In genomic region chr3:50089603-50089945, GRCh38 we compare ENCODE assay signal across 7 cellular contexts.
A peak's percentile ranks its signal among the peaks of the same experiment; 100 is the strongest.
DNase-seq lines count a peak whose midpoint lies in the region; ATAC-seq and TF ChIP-seq lines count a peak whose summit lies in the region.

No MANE protein-coding gene starts in this region.

- TF ChIP-seq CTCF in OCI-LY1 (IDR thresholded peaks at IDR 0.05; ENCODE audit: low read length): no peak

- H3K9me3 ChIP-seq in OCI-LY1 (ENCODE audit: low read length) (no peaks in the 10 kb centered on the region), muscle layer of colon (ENCODE audit: low read length) (no peaks in the 10 kb centered on the region)
- H3K9me3 ChIP-seq in effector memory CD4-positive, alpha-beta T cell (ENCODE audit: control insufficient read depth, low read length): no peaks in the 10 kb centered on the region

- H4K20me1 ChIP-seq in OCI-LY1 (ENCODE audit: insufficient read depth, low read length): no peaks in the 10 kb centered on the region

- peak overlapping the region; percentile 98 for H3K9ac ChIP-seq in OCI-LY1 (ENCODE audit: low read length)
- peak overlapping the region; percentile 99 for H3K9ac ChIP-seq in muscle layer of colon (ENCODE audit: low read length)

- H3K4me1 ChIP-seq in OCI-LY1 (ENCODE audit: insufficient read depth, low read length, severe bottlenecking) (peaks cover 23% of the 10 kb centered on the region), muscle layer of colon (ENCODE audit: insufficient read depth, low read length) (peaks cover 18% of the 10 kb centered on the region)
- peaks cover 11% of the 10 kb centered on the region for H3K4me1 ChIP-seq in effector memory CD4-positive, alpha-beta T cell (ENCODE audit: control insufficient read depth, insufficient read depth, low read length, poor library complexity, severe bottlenecking)

- H3K27ac ChIP-seq in OCI-LY1 (ENCODE audit: low read depth, low read length, poor library complexity, severe bottlenecking) (no peak overlapping the region), muscle layer of colon (ENCODE audit: low read depth, low read length) (peak overlapping the region; percentile 94)
- H3K27ac ChIP-seq in effector memory CD4-positive, alpha-beta T cell (ENCODE audit: insufficient read depth, low read length, poor library complexity, severe bottlenecking): peak overlapping the region; percentile 96

- H3F3A ChIP-seq in OCI-LY1 (ENCODE audit: insufficient read depth, low read length): no peaks in the 10 kb centered on the region

- no peak overlapping the region for H2AFZ ChIP-seq in OCI-LY1 (ENCODE audit: low read length)

- peaks cover 48% of the 10 kb centered on the region for H3K36me3 ChIP-seq in OCI-LY1 (ENCODE audit: insufficient read depth, low read length)
- H3K36me3 ChIP-seq in effector memory CD4-positive, alpha-beta T cell (ENCODE audit: control insufficient read depth, insufficient read depth, low read length): peaks cover 38% of the 10 kb centered on the region
- peaks cover 36% of the 10 kb centered on the region for H3K36me3 ChIP-seq in muscle layer of colon (ENCODE audit: insufficient read depth, low read length)

- peak overlapping the region; percentile 67 for H3K4me2 ChIP-seq in OCI-LY1 (ENCODE audit: low read length)

- H3K79me2 ChIP-seq in OCI-LY1 (ENCODE audit: insufficient read depth, low read length): peaks cover 29% of the 10 kb centered on the region

- no peak for DNase-seq in effector memory CD4-positive, alpha-beta T cell
- DNase-seq in SIG-M5 treated with dmso at 0.1 percent for 504 hours (lab: John Stamatoyannopoulos, UW; ENCODE audit: unreplicated experiment) (no peak), globus pallidus (ENCODE audit: low spot score) (no peak)
- no peak for DNase-seq in stimulated activated CD4-positive, alpha-beta T cell treated with anti-CD3 and anti-CD28 coated beads, Interleukin-2, amount 100 ng/mL, for 24 hours

- H3K27me3 ChIP-seq in OCI-LY1 (ENCODE audit: insufficient read depth, low read length) (no peaks in the 10 kb centered on the region), muscle layer of colon (ENCODE audit: control insufficient read depth in 1 of 2, insufficient read depth in 2 of 2, low read length in 2 of 2) (no peaks in the 10 kb centered on the region)
- H3K27me3 ChIP-seq in effector memory CD4-positive, alpha-beta T cell (replicated peaks; ENCODE audit: control insufficient read depth, insufficient read depth, low read length, poor library complexity, severe bottlenecking): no peaks in the 10 kb centered on the region

- H3K9me2 ChIP-seq in OCI-LY1 (ENCODE audit: low read depth, low read length): no peaks in the 10 kb centered on the region

- peak; percentile 14 for ATAC-seq in GM21423 (IDR thresholded peaks at IDR 0.05; ENCODE audit: unreplicated experiment)

- H3K4me3 ChIP-seq in OCI-LY1 (ENCODE audit: low read depth, low read length, poor library complexity, severe bottlenecking) (peak overlapping the region; percentile 98), muscle layer of colon (ENCODE audit: low read depth in 1 of 2, low read length in 2 of 2) (peak overlapping the region; percentile 95 to 99)
- H3K4me3 ChIP-seq in effector memory CD4-positive, alpha-beta T cell (ENCODE audit: insufficient read depth, low read depth, low read length, poor library complexity, severe bottlenecking): peak overlapping the region; percentile 96
